ENCODE assay signal across 24 cellular contexts in genomic region chr19:7985481-7985911, GRCh38.
"Had no signal": no experiment of that assay in that cellular context is flagged by ENCODE, and none has a peak within 500 bp of the region (broad histone marks: within the 10 kb centered on the region; RNA-seq: fewer than 3 reads in every experiment).

No MANE protein-coding gene starts in this region.

- DNase-seq: activated CD4-positive, alpha-beta T cell treated with anti-CD3 and anti-CD28 coated beads for 36 hours; activated CD4-positive, CD25-positive, alpha-beta regulatory T cell; activated CD8-positive, alpha-beta memory T cell treated with anti-CD3 and anti-CD28 coated beads, Interleukin-2, amount 10 ng/mL, durations not matched to agents 7 days and 5 days; activated CD8-positive, alpha-beta T cell treated with anti-CD3 and anti-CD28 coated beads, Interleukin-2, amount 10 ng/mL, durations not matched to agents 7 days and 5 days; activated naive CD4-positive, alpha-beta T cell; activated T-cell treated with anti-CD3 and anti-CD28 coated beads, Interleukin-2, amount 50 U/mL, for 72 hours; foreskin keratinocyte; heart right ventricle; left ventricle myocardium inferior; naive B cell; nephron progenitor cell; stimulated activated naive CD4-positive, alpha-beta T cell had no signal

- H3K27me3 Mint-ChIP-seq: activated CD4-positive, alpha-beta T cell treated with anti-CD3 and anti-CD28 coated beads for 36 hours; activated CD8-positive, alpha-beta memory T cell treated with anti-CD3 and anti-CD28 coated beads, Interleukin-2, amount 10 ng/mL, durations not matched to agents 7 days and 5 days; central memory CD8-positive, alpha-beta T cell; dendritic cell treated with granulocyte-macrophage colony-stimulating factor and Interleukin-4, amounts not matched to agents 40 ng/mL and 50 ng/mL, for 4 days; naive B cell had no signal

- H3K9me3 ChIP-seq: esophagus muscularis mucosa, heart right ventricle, left ventricle myocardium inferior, pancreas, psoas muscle, right atrium auricular region, suprapubic skin, tibial nerve had no signal

- H3K27ac ChIP-seq: esophagus muscularis mucosa, foreskin keratinocyte, heart right ventricle, left ventricle myocardium inferior, pancreas, suprapubic skin had no signal

- H3K4me1 Mint-ChIP-seq: activated CD4-positive, alpha-beta T cell treated with anti-CD3 and anti-CD28 coated beads for 36 hours had no signal

- H3K27me3 ChIP-seq: esophagus muscularis mucosa, foreskin keratinocyte, heart right ventricle, pancreas, right atrium auricular region, suprapubic skin, tibial nerve had no signal

- H3K4me3 ChIP-seq: esophagus muscularis mucosa, heart right ventricle, left ventricle myocardium inferior, pancreas, right atrium auricular region, suprapubic skin, tibial nerve had no signal

- H3K9me3 Mint-ChIP-seq: activated naive CD4-positive, alpha-beta T cell treated with anti-CD3 and anti-CD28 coated beads, Interleukin-2, amount 50 U/mL, for 72 hours; activated T-cell treated with anti-CD3 and anti-CD28 coated beads, Interleukin-2, amount 50 U/mL, for 72 hours; central memory CD8-positive, alpha-beta T cell; dendritic cell treated with granulocyte-macrophage colony-stimulating factor and Interleukin-4, amounts not matched to agents 40 ng/mL and 50 ng/mL, for 4 days; naive B cell; nephron progenitor cell; T-helper 2 cell treated with Interferon-gamma antibody and Interleukin-4, amounts not matched to agents 5 μg/mL and 100 μg/mL, for 36 hours had no signal

- H3K4me3 Mint-ChIP-seq: activated CD4-positive, alpha-beta T cell treated with anti-CD3 and anti-CD28 coated beads for 36 hours; activated CD8-positive, alpha-beta memory T cell treated with anti-CD3 and anti-CD28 coated beads, Interleukin-2, amount 10 ng/mL, durations not matched to agents 7 days and 5 days; activated CD8-positive, alpha-beta T cell treated with anti-CD3 and anti-CD28 coated beads, Interleukin-2, amount 10 ng/mL, durations not matched to agents 7 days and 5 days; activated T-cell treated with anti-CD3 and anti-CD28 coated beads, Interleukin-2, amount 50 U/mL, for 72 hours; central memory CD8-positive, alpha-beta T cell; dendritic cell treated with granulocyte-macrophage colony-stimulating factor and Interleukin-4, amounts not matched to agents 40 ng/mL and 50 ng/mL, for 4 days; naive B cell; nephron progenitor cell; T-helper 2 cell treated with Interferon-gamma antibody and Interleukin-4, amounts not matched to agents 5 μg/mL and 100 μg/mL, for 36 hours had no signal

- ATAC-seq: activated CD4-positive, alpha-beta T cell treated with anti-CD3 and anti-CD28 coated beads for 36 hours; activated CD8-positive, alpha-beta memory T cell treated with anti-CD3 and anti-CD28 coated beads, Interleukin-2, amount 10 ng/mL, durations not matched to agents 7 days and 5 days; activated CD8-positive, alpha-beta T cell treated with anti-CD3 and anti-CD28 coated beads, Interleukin-2, amount 10 ng/mL, durations not matched to agents 7 days and 5 days; activated naive CD4-positive, alpha-beta T cell treated with anti-CD3 and anti-CD28 coated beads, Interleukin-2, amount 50 U/mL, for 72 hours; activated T-cell treated with anti-CD3 and anti-CD28 coated beads, Interleukin-2, amount 50 U/mL, for 72 hours; foreskin keratinocyte; heart right ventricle; pancreas had no signal

- H3K27ac Mint-ChIP-seq: activated CD4-positive, alpha-beta T cell treated with anti-CD3 and anti-CD28 coated beads for 36 hours; activated CD8-positive, alpha-beta memory T cell treated with anti-CD3 and anti-CD28 coated beads, Interleukin-2, amount 10 ng/mL, durations not matched to agents 7 days and 5 days; activated CD8-positive, alpha-beta T cell treated with anti-CD3 and anti-CD28 coated beads, Interleukin-2, amount 10 ng/mL, durations not matched to agents 7 days and 5 days; activated T-cell treated with anti-CD3 and anti-CD28 coated beads, Interleukin-2, amount 50 U/mL, for 72 hours; dendritic cell treated with granulocyte-macrophage colony-stimulating factor and Interleukin-4, amounts not matched to agents 40 ng/mL and 50 ng/mL, for 4 days; T-helper 2 cell treated with Interferon-gamma antibody and Interleukin-4, amounts not matched to agents 5 μg/mL and 100 μg/mL, for 36 hours had no signal

- FAIRE-seq: bronchial epithelial cell, pancreas, urothelium cell line had no signal
